Comparison of ENCODE assay signal across 1 cellular context in the genomic region with DNA sequence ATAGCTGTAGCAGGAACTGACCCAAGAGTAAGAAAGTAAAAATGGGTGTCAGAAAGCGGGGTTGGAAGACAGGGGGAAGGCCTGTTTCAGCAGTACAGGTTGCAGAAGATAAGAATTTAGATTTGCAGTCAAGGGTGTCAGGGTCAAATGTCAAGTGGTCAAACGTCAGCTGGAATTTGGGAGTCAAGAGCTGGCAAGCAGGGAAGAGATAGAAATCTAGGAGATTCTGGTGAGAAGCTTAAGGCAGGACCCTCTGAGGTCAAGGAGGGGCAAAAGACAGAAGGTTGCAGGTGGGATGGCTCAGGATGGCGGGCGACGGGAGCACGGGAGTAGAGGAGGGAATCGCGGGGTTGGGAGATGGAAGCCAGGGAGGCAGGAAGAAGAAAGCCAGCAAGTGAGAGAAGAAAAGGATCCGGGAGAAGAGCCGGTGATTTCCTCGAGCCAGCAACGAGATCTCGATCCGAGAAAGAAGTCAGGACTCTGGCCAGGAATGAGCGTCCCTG.
TF ChIP-seq lines count a peak whose summit lies in the region.

No MANE protein-coding gene starts in this region.

TF ChIP-seq in endothelial cell of umbilical vein, 7 proteins besides CTCF, POLR2A, EP300 and RAD21:
- TF ChIP-seq POLR2AphosphoS5 (IDR thresholded peaks at IDR 0.05; ENCODE audit: insufficient read depth, low read depth, low read length) (no peak), JUN (IDR thresholded peaks at IDR 0.05; ENCODE audit: borderline replicate concordance, insufficient read depth, insufficient read length, low read depth) (no peak), GATA2 (IDR thresholded peaks at IDR 0.05; ENCODE audit: insufficient read depth, insufficient read length, low read depth, low read length) (no peak), FOS (IDR thresholded peaks at IDR 0.05; ENCODE audit: borderline replicate concordance, insufficient read depth, low read length) (no peak), MYC (IDR thresholded peaks at IDR 0.05; ENCODE audit: low read depth, low read length) (no peak), EZH2 (IDR thresholded peaks at IDR 0.05; ENCODE audit: borderline replicate concordance, low read depth, low read length, severe bottlenecking) (no peak)
- TF ChIP-seq, protein P1, sequence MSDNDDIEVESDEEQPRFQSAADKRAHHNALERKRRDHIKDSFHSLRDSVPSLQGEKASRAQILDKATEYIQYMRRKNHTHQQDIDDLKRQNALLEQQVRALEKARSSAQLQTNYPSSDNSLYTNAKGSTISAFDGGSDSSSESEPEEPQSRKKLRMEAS (IDR thresholded peaks at IDR 0.05; ENCODE audit: insufficient read depth, insufficient read length), result no peak
